17 cellular contexts compared by ENCODE assay signal in the genomic region with DNA sequence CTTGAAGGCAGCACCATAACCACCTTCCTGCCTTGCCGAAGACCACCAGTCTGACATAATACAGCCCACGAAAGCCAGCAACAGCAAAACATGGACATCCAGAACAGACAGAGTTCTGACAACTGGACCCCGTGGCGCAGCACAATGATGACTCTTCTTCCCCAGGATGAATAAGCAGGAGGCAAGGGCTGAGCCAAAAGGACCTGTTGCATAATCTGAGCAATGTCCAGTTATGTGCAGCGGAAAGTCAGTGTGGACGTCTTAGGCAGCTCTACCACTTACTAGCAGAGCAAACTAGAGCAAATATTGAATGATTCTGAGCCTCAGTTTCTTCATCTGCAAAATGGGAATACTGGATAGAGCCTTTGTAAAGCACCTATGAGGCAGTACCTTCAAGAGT.
A peak's percentile ranks its signal among the peaks of the same experiment; 100 is the strongest.
DNase-seq lines count a peak whose midpoint lies in the region; ATAC-seq, FAIRE-seq and TF ChIP-seq lines count a peak whose summit lies in the region.
"Had no signal": no experiment of that assay in that cellular context is flagged by ENCODE, and none has a peak within 500 bp of the region (broad histone marks: within the 10 kb centered on the region; RNA-seq: fewer than 3 reads in every experiment).

No MANE protein-coding gene starts in this region.

- no peaks in the 10 kb centered on the region for H3K36me3 ChIP-seq in KMS-11 (ENCODE audit: insufficient read depth)
- H3K36me3 ChIP-seq in gastroesophageal sphincter, result no peaks in the 10 kb centered on the region
- no peaks in the 10 kb centered on the region for H3K36me3 ChIP-seq in endodermal cell (ENCODE audit: control insufficient read depth, insufficient read depth, low read length)
- H3K36me3 ChIP-seq: SJCRH30 had no signal

- H3K27me3 ChIP-seq in KMS-11 (ENCODE audit: insufficient read depth, low read depth) (no peaks in the 10 kb centered on the region), gastroesophageal sphincter (no peaks in the 10 kb centered on the region), endodermal cell (ENCODE audit: control insufficient read depth, insufficient read depth, low read length, poor library complexity, severe bottlenecking) (no peaks in the 10 kb centered on the region)
- H3K27me3 ChIP-seq: SJCRH30 had no signal

- H3K9me3 ChIP-seq in gastroesophageal sphincter, result no peaks in the 10 kb centered on the region
- no peaks in the 10 kb centered on the region for H3K9me3 ChIP-seq in endodermal cell (ENCODE audit: control insufficient read depth, low read length)
- H3K9me3 ChIP-seq: SJCRH30 had no signal

- H3K79me2 ChIP-seq in KMS-11 (ENCODE audit: insufficient read depth, low read depth), result no peaks in the 10 kb centered on the region

- no peak overlapping the region for H3K9ac ChIP-seq in KMS-11
- no peak overlapping the region for H3K9ac ChIP-seq in endodermal cell (ENCODE audit: extremely low read depth, low read length, poor library complexity, severe bottlenecking)

- no peaks in the 10 kb centered on the region for H3K9me3 Mint-ChIP-seq in endodermal cell

- peaks cover 19% of the 10 kb centered on the region for H3K27me3 Mint-ChIP-seq in endodermal cell (ENCODE audit: insufficient read depth)

- H3K4me3 Mint-ChIP-seq in endodermal cell, result no peak overlapping the region

- H3K4me3 ChIP-seq in AG09309 (ENCODE audit: control insufficient read depth, low read depth, low read length) (no peak overlapping the region), KMS-11 (IDR thresholded peaks at IDR 0.05; ENCODE audit: insufficient read depth, low read depth, low read length) (no peak overlapping the region), gastroesophageal sphincter (no peak overlapping the region), endodermal cell (ENCODE audit: low read length) (no peak overlapping the region)
- H3K4me3 ChIP-seq: SJCRH30 had no signal

- peak; percentile 3 for DNase-seq in AG09309 (ENCODE audit: low read depth)
- no peak for DNase-seq in omental fat pad (ENCODE audit: low spot score)
- no peak for DNase-seq in DMS79 treated with DMSO at 0.1 percent for 48 hours (lab: John Stamatoyannopoulos, UW)
- no peak for DNase-seq in endodermal cell
- DNase-seq in urothelium cell line (ENCODE audit: low spot score), result no peak
- DNase-seq: COR-L47; MV-4-11; NCI-H2029; NCI-H2171; NCI-H446 treated with DMSO at 0.1 percent for 48 hours; NK-92 treated with Interleukin-12 subunit alpha and Interleukin-12 subunit beta, amount 100 ng/mL, for 24 hours; SJCRH30 had no signal

- ATAC-seq in gastroesophageal sphincter (peak; percentile 75), omental fat pad (ENCODE audit: low FRiP score) (peak; percentile 80), GM18867 (IDR thresholded peaks at IDR 0.05; ENCODE audit: unreplicated experiment) (no peak)

- 74% methylated on average over 6 of the region's 6 CpGs; no CpG with 5 or more reads in 1 of the 2 donors for WGBS in gastroesophageal sphincter (ENCODE audit: low coverage in 1 of 2), 2 donors
- 89 to 100% methylated on average over 4 to 6 of the region's 6 CpGs for WGBS in endodermal cell (ENCODE audit: insufficient coverage in 1 of 2, insufficient read length in 1 of 2), 2 experiments

- no peaks in the 10 kb centered on the region for H3K36me3 Mint-ChIP-seq in endodermal cell (ENCODE audit: low read depth)

- no peaks in the 10 kb centered on the region for H3K4me1 Mint-ChIP-seq in endodermal cell

- no peak overlapping the region for H3K27ac Mint-ChIP-seq in endodermal cell

- no peak for TF ChIP-seq POLR2A in gastroesophageal sphincter (IDR thresholded peaks at IDR 0.05)

- no peak overlapping the region for H2AFZ ChIP-seq in KMS-11 (ENCODE audit: low read depth)

- H3K4me1 ChIP-seq in KMS-11 (ENCODE audit: low read depth, poor library complexity, severe bottlenecking), result no peaks in the 10 kb centered on the region
- peaks cover 0 to 18% (median 9%) of the 10 kb centered on the region in 3 donors for H3K4me1 ChIP-seq in gastroesophageal sphincter
- H3K4me1 ChIP-seq in endodermal cell (ENCODE audit: control insufficient read depth, insufficient read depth, low read length), result no peaks in the 10 kb centered on the region
- H3K4me1 ChIP-seq: SJCRH30 had no signal

- H3K27ac ChIP-seq in KMS-11 (no peak overlapping the region), gastroesophageal sphincter (no peak overlapping the region), endodermal cell (ENCODE audit: low read depth, low read length) (no peak overlapping the region)
- H3K27ac ChIP-seq: SJCRH30 had no signal

- FAIRE-seq in urothelium cell line (lab: Jason Lieb, UNC), result no peak
- FAIRE-seq: GM12892, H54 had no signal

- H3K4me2 ChIP-seq in KMS-11, result no peak overlapping the region

- no peak for TF ChIP-seq EP300 in gastroesophageal sphincter (IDR thresholded peaks at IDR 0.05)

- TF ChIP-seq CTCF in AG09309 (IDR thresholded peaks at IDR 0.05; ENCODE audit: control insufficient read depth, insufficient read depth, low read depth, low read length, missing control alignments) (no peak), KMS-11 (conservative IDR thresholded peaks at IDR 0.05; ENCODE audit: low read depth, low read length) (0 out of 2 replicates have a peak, but pooled peaks have one; percentile 13), gastroesophageal sphincter (IDR thresholded peaks at IDR 0.05) (no peak), omental fat pad (IDR thresholded peaks at IDR 0.05) (no peak), endodermal cell (conservative IDR thresholded peaks at IDR 0.05) (no peak)

- H4K20me1 ChIP-seq in KMS-11 (ENCODE audit: insufficient read depth), result no peaks in the 10 kb centered on the region
